Comparison of ENCODE assay signal across 17 cellular contexts in genomic region chr1:29944253-29944652, GRCh38.
DNase-seq lines count a peak whose midpoint lies in the region; ATAC-seq, FAIRE-seq and TF ChIP-seq lines count a peak whose summit lies in the region.
"Had no signal": no experiment of that assay in that cellular context is flagged by ENCODE, and none has a peak within 500 bp of the region (broad histone marks: within the 10 kb centered on the region; RNA-seq: fewer than 3 reads in every experiment).

No MANE protein-coding gene starts in this region.

- CTCF ChIA-PET in IMR-90 (lab: Yijun Ruan, JAX), result no interaction called here

- H3K4me3 Mint-ChIP-seq in T-helper 17 cell, result no peak overlapping the region
- H3K4me3 Mint-ChIP-seq: B cell; CD4-positive, alpha-beta memory T cell had no signal

- no peak for FAIRE-seq in D721Med (lab: Jason Lieb, UNC)
- FAIRE-seq: A204.1 had no signal

- no peak overlapping the region for H4K5ac ChIP-seq in IMR-90 (ENCODE audit: low read depth, low read length)

- peaks cover 2% of the 10 kb centered on the region for H3K36me3 Mint-ChIP-seq in T-helper 17 cell (ENCODE audit: low read depth)
- H3K36me3 Mint-ChIP-seq: CD4-positive, alpha-beta memory T cell had no signal

- peaks cover 3% of the 10 kb centered on the region for H3K4me1 Mint-ChIP-seq in T-helper 17 cell
- H3K4me1 Mint-ChIP-seq: B cell; CD4-positive, alpha-beta memory T cell had no signal

- no peak for TF ChIP-seq POLR2A in IMR-90 (IDR thresholded peaks at IDR 0.05; ENCODE audit: low read depth, low read length)
- TF ChIP-seq POLR2A in uterus (IDR thresholded peaks at IDR 0.05), result no peak

- H3K4ac ChIP-seq in IMR-90 (ENCODE audit: low read depth, low read length), result no peak overlapping the region

- H3K56ac ChIP-seq in IMR-90 (ENCODE audit: extremely low read depth, insufficient read depth, low read length), result no peak overlapping the region

- no CpG with 5 or more reads among the region's 10 CpGs for WGBS in IMR-90 (ENCODE audit: extremely low coverage in 2 of 2, insufficient read length in 1 of 2), 2 experiments

- H3K9me3 ChIP-seq in IMR-90 (ENCODE audit: control insufficient read depth, insufficient read depth, low read length) (no peaks in the 10 kb centered on the region), uterus (no peaks in the 10 kb centered on the region), T-helper 17 cell (ENCODE audit: control insufficient read depth, low read length, poor library complexity, severe bottlenecking) (no peaks in the 10 kb centered on the region)
- H3K9me3 ChIP-seq: HAP-1 had no signal

- BruUV-seq in IMR-90 (replicated peaks; lab: Mats Ljungman, UMichigan), result no TSS peak

- H3K27ac ChIP-seq in IMR-90 (ENCODE audit: insufficient read depth, low read length) (no peak overlapping the region), uterus (no peak overlapping the region)
- H3K27ac ChIP-seq: C4-2B, GM23248 had no signal

- no peak for TF ChIP-seq RAD21 in IMR-90 (IDR thresholded peaks at IDR 0.05; ENCODE audit: low read length)

- POLR2A ChIA-PET in IMR-90 (lab: Charles Lee; ENCODE audit: unreplicated experiment), result no interaction called here

- H2AK5ac ChIP-seq in IMR-90 (ENCODE audit: low read depth, low read length), result no peak overlapping the region

- no peaks in the 10 kb centered on the region for H3K27me3 ChIP-seq in IMR-90 (ENCODE audit: control insufficient read depth, insufficient read depth, low read length)
- no peaks in the 10 kb centered on the region for H3K27me3 ChIP-seq in uterus

- no peak overlapping the region for H3K27ac Mint-ChIP-seq in T-helper 17 cell
- H3K27ac Mint-ChIP-seq: B cell; CD4-positive, alpha-beta memory T cell had no signal

- dilution Hi-C loops in IMR-90 (cut with HindIII; ENCODE audit: low sequenced_read_pairs, unreplicated experiment), result no loop called here

- in situ Hi-C loops in G401 (cut with HindIII; ENCODE audit: low sequenced_read_pairs) (no loop called here), IMR-90 (cut with MboI; ENCODE audit: low sequenced_read_pairs) (no loop called here)

- H2BK20ac ChIP-seq in IMR-90 (ENCODE audit: low read depth, low read length), result no peak overlapping the region

- H4K20me1 ChIP-seq in IMR-90 (ENCODE audit: insufficient read depth, low read length), result no peaks in the 10 kb centered on the region

- H2AK9ac ChIP-seq in IMR-90 (replicated peaks; ENCODE audit: low read depth, low read length, poor library complexity), result peak overlapping the region; percentile 47

- H3K23ac ChIP-seq in IMR-90 (ENCODE audit: low read depth, low read length), result no peak overlapping the region

- intact Hi-C loops in IMR-90 (cut with micrococcal nuclease) (no loop called here), uterus (cut with DNase I; ENCODE audit: low total_unique reads) (loop anchor here (2.0 kb wide), 1 partner anchor 49 kb away; no protein-coding TSS in a partner anchor)

- H2AFZ ChIP-seq in IMR-90 (replicated peaks; ENCODE audit: low read length, poor library complexity), result peak overlapping the region; percentile 49
- H2AFZ ChIP-seq: GM23248 had no signal

- H3K36me3 ChIP-seq in IMR-90 (ENCODE audit: control insufficient read depth, insufficient read depth, low read length) (no peaks in the 10 kb centered on the region), uterus (no peaks in the 10 kb centered on the region)
- H3K36me3 ChIP-seq: HAP-1 had no signal

- no peak overlapping the region for H4K8ac ChIP-seq in IMR-90 (ENCODE audit: low read depth in 2 of 2, low read length in 2 of 2)

- H3K18ac ChIP-seq in IMR-90 (ENCODE audit: low read depth, low read length), result no peak overlapping the region

- no peak overlapping the region for H2BK120ac ChIP-seq in IMR-90 (ENCODE audit: low read depth, low read length)

- no peak overlapping the region for H2BK15ac ChIP-seq in IMR-90 (ENCODE audit: low read depth, low read length)

- no peaks in the 10 kb centered on the region for H3K79me1 ChIP-seq in IMR-90 (ENCODE audit: low read depth in 1 of 2, low read length in 2 of 2)

- DNase-seq in G401 (ENCODE audit: low spot score) (peak; percentile 1), IMR-90 (no peak), UCSD-AML1 (lab: John Stamatoyannopoulos, UW; ENCODE audit: unreplicated experiment) (peak; percentile 64), left kidney (ENCODE audit: low read depth, low spot score) (peak; percentile 29), NCI-H526 (lab: John Stamatoyannopoulos, UW) (no peak), D721Med (ENCODE audit: insufficient read length, low spot score) (no peak), uterus (no peak), T-helper 17 cell (no peak)
- DNase-seq: CD4-positive, alpha-beta memory T cell; DMS153; DND-41; GF-D8; GM23248 had no signal

- no peak overlapping the region for H3K9ac ChIP-seq in IMR-90 (ENCODE audit: low read depth, low read length)
- H3K9ac ChIP-seq: GM23248 had no signal

- H4K91ac ChIP-seq in IMR-90 (ENCODE audit: insufficient read depth, low read depth, low read length), result no peak overlapping the region

- TF ChIP-seq CTCF in IMR-90 (conservative IDR thresholded peaks at IDR 0.05; ENCODE audit: low read depth, low read length) (no peak), D721Med (IDR thresholded peaks at IDR 0.05; ENCODE audit: insufficient read depth, missing control alignments) (no peak), uterus (IDR thresholded peaks at IDR 0.05) (no peak)

- H3K14ac ChIP-seq in IMR-90 (replicated peaks; ENCODE audit: low read depth, low read length), result no peak overlapping the region

- H3K9me1 ChIP-seq in IMR-90 (ENCODE audit: insufficient read depth, low read length), result no peaks in the 10 kb centered on the region

- no peak overlapping the region for H2BK5ac ChIP-seq in IMR-90 (ENCODE audit: low read depth, low read length, poor library complexity, severe bottlenecking)

- H3K4me1 ChIP-seq in IMR-90 (ENCODE audit: control insufficient read depth, insufficient read depth, low read length) (no peaks in the 10 kb centered on the region), uterus (no peaks in the 10 kb centered on the region)
- H3K4me1 ChIP-seq: HAP-1 had no signal

- no peak overlapping the region for H3K4me3 ChIP-seq in IMR-90 (ENCODE audit: insufficient read depth, low read depth, low read length)
- no peak overlapping the region for H3K4me3 ChIP-seq in uterus
- H3K4me3 ChIP-seq: GM23248, HAP-1 had no signal

- ATAC-seq in IMR-90 (ENCODE audit: low read depth) (no peak), T-helper 17 cell (no peak)

- H3K27me3 Mint-ChIP-seq in T-helper 17 cell, result peaks cover 54% of the 10 kb centered on the region

- no peak overlapping the region for H3K4me2 ChIP-seq in IMR-90 (ENCODE audit: low read depth, low read length)

TF ChIP-seq in IMR-90, 13 proteins besides CTCF, POLR2A, EP300 and RAD21:
- TF ChIP-seq CEBPB (IDR thresholded peaks at IDR 0.05; ENCODE audit: low read depth, low read length) (no peak), USF2 (IDR thresholded peaks at IDR 0.05; ENCODE audit: low read depth, low read length) (no peak), MAFK (IDR thresholded peaks at IDR 0.05; ENCODE audit: low read depth, low read length) (no peak), MXI1 (IDR thresholded peaks at IDR 0.05; ENCODE audit: borderline replicate concordance, low read depth, low read length) (no peak), BHLHE40 (IDR thresholded peaks at IDR 0.05; ENCODE audit: low read depth, low read length) (no peak)

Comparison
In these comparisons a context has a peak if more than half of its experiments do, and no peak if none do; other contexts are left out.
1. DNase-seq: peak in G401 (single experiment), UCSD-AML1 (single experiment) and left kidney (single experiment); none in IMR-90 (single experiment), NCI-H526 (0 of 2), D721Med (single experiment), uterus (0 of 2) and T-helper 17 cell (0 of 3).